ENCODE assay signal across 31 cellular contexts in the genomic region with DNA sequence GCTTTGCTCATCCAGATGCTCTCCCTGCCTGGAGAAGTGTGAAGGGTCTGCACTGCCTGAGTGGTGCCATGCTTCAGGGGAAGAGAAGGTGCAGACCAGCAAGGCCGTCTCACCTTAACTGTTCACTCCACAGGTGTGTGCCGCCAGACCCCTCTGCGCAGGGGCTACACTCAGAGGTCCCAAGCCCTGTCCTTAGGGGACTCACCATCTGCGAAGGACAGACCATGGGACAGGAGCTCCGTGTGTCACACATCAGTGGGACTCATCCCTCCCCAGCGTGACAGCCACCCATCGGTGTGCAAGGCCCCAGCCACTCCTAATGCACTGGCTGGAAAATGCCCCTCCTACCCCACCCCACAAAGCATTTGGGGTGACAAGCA.
"Had no signal": no experiment of that assay in that cellular context is flagged by ENCODE, and none has a peak within 500 bp of the region (broad histone marks: within the 10 kb centered on the region; RNA-seq: fewer than 3 reads in every experiment).

No MANE protein-coding gene starts in this region.

- H3K4me1 Mint-ChIP-seq: activated CD4-positive, alpha-beta T cell treated with anti-CD3 and anti-CD28 coated beads, Interleukin-2, amount 10 ng/mL, durations not matched to agents 24 days and 14 days; activated naive CD4-positive, alpha-beta T cell treated with anti-CD3 and anti-CD28 coated beads, Interleukin-2, amount 10 ng/mL, durations not matched to agents 7 days and 5 days; activated naive CD8-positive, alpha-beta T cell treated with anti-CD3 and anti-CD28 coated beads, Interleukin-2, amount 10 ng/mL, durations not matched to agents 7 days and 5 days; memory B cell; naive thymus-derived CD8-positive, alpha-beta T cell; stimulated activated memory B cell treated with anti-CD40 and anti-IgM and Interleukin-4, amounts not matched to agents 10 μg/mL and 1 μg/mL and 100 μg/mL, for 72 hours; stimulated activated naive CD8-positive, alpha-beta T cell treated with anti-CD3 and anti-CD28 coated beads, Interleukin-15, amount 100 ng/mL, for 72 hours; T-helper 17 cell had no signal

- H3K36me3 ChIP-seq: brain microvascular endothelial cell, esophagus muscularis mucosa, thyroid gland, upper lobe of left lung, WERI-Rb-1 had no signal

- H3K27ac ChIP-seq: brain microvascular endothelial cell, esophagus muscularis mucosa, foreskin keratinocyte, thyroid gland, upper lobe of left lung, WERI-Rb-1 had no signal

- H3K9me3 Mint-ChIP-seq: activated CD4-positive, alpha-beta T cell treated with anti-CD3 and anti-CD28 coated beads, Interleukin-2, amount 10 ng/mL, durations not matched to agents 24 days and 14 days had no signal

- DNase-seq: activated CD4-positive, alpha-beta memory T cell treated with anti-CD3 and anti-CD28 coated beads for 36 hours; activated CD4-positive, alpha-beta T cell treated with anti-CD3 and anti-CD28 coated beads, Interleukin-2, amount 10 ng/mL, durations not matched to agents 24 days and 14 days; activated CD4-positive, CD25-positive, alpha-beta regulatory T cell treated with anti-CD3 and anti-CD28 coated beads, Interleukin-2, amount 50 U/mL, for 72 hours; activated CD8-positive, alpha-beta memory T cell treated with anti-CD3 and anti-CD28 coated beads, Interleukin-2, amount 50 U/mL, for 48 hours; activated gamma-delta T cell; activated naive CD4-positive, alpha-beta T cell treated with anti-CD3 and anti-CD28 coated beads, Interleukin-2, amount 10 ng/mL, durations not matched to agents 7 days and 5 days; activated naive CD8-positive, alpha-beta T cell treated with anti-CD3 and anti-CD28 coated beads, Interleukin-2, amount 10 ng/mL, durations not matched to agents 7 days and 5 days; activated T-cell treated with anti-CD3 and anti-CD28 coated beads, Interleukin-2, amount 50 U/mL, for 24 hours; brain microvascular endothelial cell; central memory CD4-positive, alpha-beta T cell; dermis blood vessel endothelial cell; effector CD4-positive, alpha-beta T cell; foreskin keratinocyte; midbrain; small intestine; stimulated activated CD4-positive, alpha-beta T cell treated with anti-CD3 and anti-CD28 coated beads, Interleukin-1b, Interleukin-23, amount 100 ng/mL, for 48 hours; stimulated activated CD4-positive, alpha-beta T cell treated with anti-CD3 and anti-CD28 coated beads, Interleukin-4, amount 100 ng/mL, for 4 hours; stimulated activated CD8-positive, alpha-beta memory T cell treated with anti-CD3 and anti-CD28 coated beads, Interleukin-4, amount 100 ng/mL, for 48 hours; stimulated activated naive CD8-positive, alpha-beta T cell treated with anti-CD3 and anti-CD28 coated beads, Interleukin-15, amount 100 ng/mL, for 72 hours; substantia nigra; T1000; thyroid gland; upper lobe of left lung; WERI-Rb-1 had no signal

- H3K4me1 ChIP-seq: esophagus muscularis mucosa, foreskin keratinocyte, thyroid gland, upper lobe of left lung had no signal

- H3K4me3 ChIP-seq: esophagus muscularis mucosa, thyroid gland, upper lobe of left lung had no signal

- H3K27me3 ChIP-seq: brain microvascular endothelial cell, foreskin keratinocyte, thyroid gland, upper lobe of left lung had no signal

- H3K9me3 ChIP-seq: thyroid gland had no signal

- H3K27ac Mint-ChIP-seq: activated CD4-positive, alpha-beta memory T cell treated with anti-CD3 and anti-CD28 coated beads for 36 hours; activated CD4-positive, alpha-beta T cell treated with anti-CD3 and anti-CD28 coated beads, Interleukin-2, amount 10 ng/mL, durations not matched to agents 24 days and 14 days; activated naive CD4-positive, alpha-beta T cell treated with anti-CD3 and anti-CD28 coated beads, Interleukin-2, amount 10 ng/mL, durations not matched to agents 7 days and 5 days; activated naive CD8-positive, alpha-beta T cell treated with anti-CD3 and anti-CD28 coated beads, Interleukin-2, amount 10 ng/mL, durations not matched to agents 7 days and 5 days; activated T-cell treated with anti-CD3 and anti-CD28 coated beads, Interleukin-2, amount 50 U/mL, for 24 hours; memory B cell; stimulated activated memory B cell treated with anti-CD40 and anti-IgM and Interleukin-4, amounts not matched to agents 10 μg/mL and 1 μg/mL and 100 μg/mL, for 72 hours; stimulated activated naive CD8-positive, alpha-beta T cell treated with anti-CD3 and anti-CD28 coated beads, Interleukin-15, amount 100 ng/mL, for 72 hours; T-helper 17 cell had no signal

- H3K36me3 Mint-ChIP-seq: activated CD4-positive, alpha-beta memory T cell treated with anti-CD3 and anti-CD28 coated beads for 36 hours; activated naive CD4-positive, alpha-beta T cell treated with anti-CD3 and anti-CD28 coated beads, Interleukin-2, amount 10 ng/mL, durations not matched to agents 7 days and 5 days; activated naive CD8-positive, alpha-beta T cell treated with anti-CD3 and anti-CD28 coated beads, Interleukin-2, amount 10 ng/mL, durations not matched to agents 7 days and 5 days; memory B cell; stimulated activated memory B cell treated with anti-CD40 and anti-IgM and Interleukin-4, amounts not matched to agents 10 μg/mL and 1 μg/mL and 100 μg/mL, for 72 hours had no signal

- H3K4me3 Mint-ChIP-seq: activated CD4-positive, alpha-beta memory T cell treated with anti-CD3 and anti-CD28 coated beads for 36 hours; activated CD4-positive, alpha-beta T cell treated with anti-CD3 and anti-CD28 coated beads, Interleukin-2, amount 10 ng/mL, durations not matched to agents 24 days and 14 days; activated naive CD4-positive, alpha-beta T cell treated with anti-CD3 and anti-CD28 coated beads, Interleukin-2, amount 10 ng/mL, durations not matched to agents 7 days and 5 days; activated naive CD8-positive, alpha-beta T cell treated with anti-CD3 and anti-CD28 coated beads, Interleukin-2, amount 10 ng/mL, durations not matched to agents 7 days and 5 days; activated T-cell treated with anti-CD3 and anti-CD28 coated beads, Interleukin-2, amount 50 U/mL, for 24 hours; memory B cell; naive thymus-derived CD8-positive, alpha-beta T cell; stimulated activated memory B cell treated with anti-CD40 and anti-IgM and Interleukin-4, amounts not matched to agents 10 μg/mL and 1 μg/mL and 100 μg/mL, for 72 hours; stimulated activated naive CD8-positive, alpha-beta T cell treated with anti-CD3 and anti-CD28 coated beads, Interleukin-15, amount 100 ng/mL, for 72 hours; T-helper 17 cell had no signal

- ATAC-seq: foreskin keratinocyte; naive thymus-derived CD8-positive, alpha-beta T cell; sciatic nerve; stimulated activated memory B cell treated with anti-CD40 and anti-IgM and Interleukin-4, amounts not matched to agents 10 μg/mL and 1 μg/mL and 100 μg/mL, for 72 hours; stimulated activated naive CD8-positive, alpha-beta T cell treated with anti-CD3 and anti-CD28 coated beads, Interleukin-15, amount 100 ng/mL, for 72 hours; T-helper 17 cell had no signal

- FAIRE-seq: astrocyte, small intestine had no signal

- H3K27me3 Mint-ChIP-seq: activated CD4-positive, alpha-beta T cell treated with anti-CD3 and anti-CD28 coated beads, Interleukin-2, amount 10 ng/mL, durations not matched to agents 24 days and 14 days; activated naive CD4-positive, alpha-beta T cell treated with anti-CD3 and anti-CD28 coated beads, Interleukin-2, amount 10 ng/mL, durations not matched to agents 7 days and 5 days had no signal
